2 cellular contexts compared by ENCODE assay signal in genomic region chr18:30578707-30579106, GRCh38.
TF ChIP-seq lines count a peak whose summit lies in the region.

No MANE protein-coding gene starts in this region.

TF ChIP-seq in GM23338, 12 proteins besides CTCF, POLR2A, EP300 and RAD21 (continued from another document):
- TF ChIP-seq EZH2 (IDR thresholded peaks at IDR 0.05; ENCODE audit: low read depth, unreplicated experiment): no peak

TF ChIP-seq in H1, 55 proteins besides CTCF, POLR2A, EP300 and RAD21 (continued from another document):
- no peak for TF ChIP-seq ATF3 (IDR thresholded peaks at IDR 0.05; ENCODE audit: insufficient read depth, low read depth, low read length)
- no peak for TF ChIP-seq ATF2 (IDR thresholded peaks at IDR 0.05; ENCODE audit: low read length)
- no peak for TF ChIP-seq RNF2 (IDR thresholded peaks at IDR 0.05; ENCODE audit: borderline replicate concordance, low read depth, low read length, missing control alignments, poor library complexity, severe bottlenecking)
- no peak for TF ChIP-seq EGR1 (IDR thresholded peaks at IDR 0.05; ENCODE audit: borderline replicate concordance, low read depth, low read length)
- no peak for TF ChIP-seq MAFK (IDR thresholded peaks at IDR 0.05; ENCODE audit: low read depth, low read length)
- no peak for TF ChIP-seq RBBP5 (IDR thresholded peaks at IDR 0.05; ENCODE audit: borderline replicate concordance, low read depth, low read length)
- TF ChIP-seq SIN3A (conservative IDR thresholded peaks at IDR 0.05 in 1 of 2, IDR thresholded peaks at IDR 0.05 in 1 of 2; ENCODE audit: low read depth in 1 of 2, low read length in 2 of 2): no peak
- TF ChIP-seq TCF12 (IDR thresholded peaks at IDR 0.05; ENCODE audit: low read depth, low read length): no peak
- TF ChIP-seq BACH1 (IDR thresholded peaks at IDR 0.05; ENCODE audit: low read length): no peak
- no peak for TF ChIP-seq CREB1 (IDR thresholded peaks at IDR 0.05)
- TF ChIP-seq TEAD4 (IDR thresholded peaks at IDR 0.05; ENCODE audit: low read depth, low read length): no peak
